14 cellular contexts compared by ENCODE assay signal in the genomic region with DNA sequence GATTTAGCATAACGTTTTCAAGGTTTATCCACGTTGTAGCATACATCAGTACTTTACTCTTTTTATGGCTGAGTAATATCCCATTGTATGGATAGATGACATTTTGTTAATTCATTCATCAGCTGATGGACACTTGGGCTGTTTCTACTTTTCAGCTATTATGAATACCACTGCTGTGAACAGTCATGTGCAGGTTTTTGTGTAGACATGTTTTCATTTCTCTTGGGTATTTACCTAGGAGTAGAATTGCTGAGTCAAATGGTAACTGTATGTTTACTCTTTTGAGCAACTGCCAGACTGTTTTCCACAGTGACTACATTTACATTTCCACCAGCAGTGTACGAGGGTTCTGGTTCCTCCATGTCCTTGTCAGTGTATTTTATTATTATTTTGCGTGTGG. TPM values are rescaled to one million over a fixed set of nuclear protein-coding genes. Genes with fewer than 3 reads are reported as not detected.
DNase-seq lines count a peak whose midpoint lies in the region; ATAC-seq and TF ChIP-seq lines count a peak whose summit lies in the region.
"Had no signal": no experiment of that assay in that cellular context is flagged by ENCODE, and none has a peak within 500 bp of the region (broad histone marks: within the 10 kb centered on the region; RNA-seq: fewer than 3 reads in every experiment).

No MANE protein-coding gene starts in this region.

- H3K9me3 ChIP-seq in PC-9 (ENCODE audit: insufficient read depth, low read depth): no peaks in the 10 kb centered on the region
- H3K9me3 ChIP-seq: adrenal gland, testis had no signal

- H3K4me2 ChIP-seq in PC-9: no peak overlapping the region

- H3K9me2 ChIP-seq in PC-9 (ENCODE audit: insufficient read depth): no peaks in the 10 kb centered on the region

- POLR2A ChIA-PET in PC-9 (lab: Charles Lee; ENCODE audit: unreplicated experiment): no interaction called here

- no peak overlapping the region for H3K4me3 Mint-ChIP-seq in activated T-helper 17 cell treated with anti-CD3 and anti-CD28 coated beads, Interleukin-2, amount 50 U/mL, for 72 hours
- no peak overlapping the region for H3K4me3 Mint-ChIP-seq in HFFc6
- H3K4me3 Mint-ChIP-seq: activated B cell treated with CpG ODN at 0.5 μM for 24 hours had no signal

- intact Hi-C loops in PC-9 (cut with micrococcal nuclease; ENCODE audit: unreplicated experiment): loop anchor here (5.0 kb wide), 2 partner anchors 130 to 485 kb away; no protein-coding TSS in a partner anchor

- H4K20me1 ChIP-seq in PC-9 (ENCODE audit: insufficient read depth): no peaks in the 10 kb centered on the region; the same call in 1 of the 2 replicates

- ATAC-seq in GM18870 (IDR thresholded peaks at IDR 0.05; ENCODE audit: unreplicated experiment) (peak; percentile 66), HG03457 (IDR thresholded peaks at IDR 0.05; ENCODE audit: unreplicated experiment) (no peak)
- peak; percentile 54 for ATAC-seq in activated T-helper 17 cell treated with anti-CD3 and anti-CD28 coated beads, Interleukin-2, amount 50 U/mL, for 72 hours (replicated peaks)

- H2AFZ ChIP-seq in PC-9: no peak overlapping the region
- H2AFZ ChIP-seq: parathyroid adenoma had no signal

- CTCF ChIA-PET in PC-9 (lab: Charles Lee): no interaction called here

- TF ChIP-seq CTCF in 22Rv1 (IDR thresholded peaks at IDR 0.05) (no peak), LNCaP clone FGC (IDR thresholded peaks at IDR 0.05; ENCODE audit: control insufficient read depth, extremely low read depth, insufficient read depth) (no peak), HFFc6 (IDR thresholded peaks at IDR 0.05) (no peak), PC-9 (conservative IDR thresholded peaks at IDR 0.05) (no peak)

- no peaks in the 10 kb centered on the region for H3K9me3 Mint-ChIP-seq in activated T-helper 17 cell treated with anti-CD3 and anti-CD28 coated beads, Interleukin-2, amount 50 U/mL, for 72 hours
- H3K9me3 Mint-ChIP-seq in HFFc6: no peaks in the 10 kb centered on the region
- H3K9me3 Mint-ChIP-seq: activated B cell treated with CpG ODN at 0.5 μM for 24 hours had no signal

- peaks cover 97% of the 10 kb centered on the region for H3K36me3 Mint-ChIP-seq in activated T-helper 17 cell treated with anti-CD3 and anti-CD28 coated beads, Interleukin-2, amount 50 U/mL, for 72 hours (ENCODE audit: low read depth)
- H3K36me3 Mint-ChIP-seq in HFFc6 (ENCODE audit: low read depth): peaks cover 13% of the 10 kb centered on the region; the same call in 1 of the 2 replicates

- peak; percentile 63 for DNase-seq in LNCaP clone FGC (ENCODE audit: low read depth)
- DNase-seq in HFFc6: no peak
- DNase-seq in PC-9: no peak
- DNase-seq in UCSD-AML1 (lab: John Stamatoyannopoulos, UW; ENCODE audit: unreplicated experiment): no peak
- DNase-seq: activated B cell treated with CpG ODN at 0.5 μM for 24 hours; adrenal gland; KG1; stimulated activated CD4-positive, alpha-beta T cell treated with anti-CD3 and anti-CD28 coated beads, Interleukin-4, amount 100 ng/mL, for 1 hour; testis had no signal

- H3K4me1 ChIP-seq in PC-9 (replicated peaks; ENCODE audit: insufficient read depth): no peaks in the 10 kb centered on the region

- H3K27ac Mint-ChIP-seq in activated T-helper 17 cell treated with anti-CD3 and anti-CD28 coated beads, Interleukin-2, amount 50 U/mL, for 72 hours: peak overlapping the region; percentile 39
- H3K27ac Mint-ChIP-seq in HFFc6: no peak overlapping the region

- H3K4me1 Mint-ChIP-seq in activated T-helper 17 cell treated with anti-CD3 and anti-CD28 coated beads, Interleukin-2, amount 50 U/mL, for 72 hours: no peaks in the 10 kb centered on the region
- no peaks in the 10 kb centered on the region for H3K4me1 Mint-ChIP-seq in HFFc6 (ENCODE audit: low read depth)
- H3K4me1 Mint-ChIP-seq: activated B cell treated with CpG ODN at 0.5 μM for 24 hours had no signal

- H3K27me3 ChIP-seq in PC-9 (ENCODE audit: insufficient read depth, low read depth): no peaks in the 10 kb centered on the region
- H3K27me3 ChIP-seq: adrenal gland, testis had no signal

- no TSS peak for BruUV-seq in PC-9 (replicated peaks; lab: Mats Ljungman, UMichigan)

- peaks cover 25% of the 10 kb centered on the region for H3F3A ChIP-seq in PC-9 (ENCODE audit: insufficient read depth, low read depth)

- no peaks in the 10 kb centered on the region for H3K27me3 Mint-ChIP-seq in activated T-helper 17 cell treated with anti-CD3 and anti-CD28 coated beads, Interleukin-2, amount 50 U/mL, for 72 hours
- no peaks in the 10 kb centered on the region for H3K27me3 Mint-ChIP-seq in HFFc6 (ENCODE audit: insufficient read depth)
- H3K27me3 Mint-ChIP-seq: activated B cell treated with CpG ODN at 0.5 μM for 24 hours had no signal

- H3K27ac ChIP-seq in 22Rv1 (peak overlapping the region; percentile 20; the same call in 1 of the 2 replicates), PC-9 (no peak overlapping the region)
- H3K27ac ChIP-seq: adrenal gland, parathyroid adenoma, testis had no signal

- H3K4me3 ChIP-seq in LNCaP clone FGC (ENCODE audit: low read depth, low read length) (no peak overlapping the region), PC-9 (no peak overlapping the region)
- H3K4me3 ChIP-seq: adrenal gland, testis had no signal

- H3K79me2 ChIP-seq in PC-9 (ENCODE audit: low read depth): no peaks in the 10 kb centered on the region
- H3K79me2 ChIP-seq: parathyroid adenoma had no signal

- peaks cover 23% of the 10 kb centered on the region for H3K36me3 ChIP-seq in PC-9 (ENCODE audit: low read depth)

RNA-seq across cellular contexts. Expression of a gene that starts 33.9 kb away (rescaled TPM):
- total RNA-seq in activated T-helper 17 cell treated with anti-CD3 and anti-CD28 coated beads, Interleukin-2, amount 50 U/mL, for 72 hours: 10 to 100 TPM; 60.7 to 94.8 TPM
- 100 to 1,000 TPM; 118 to 130 (median 125) TPM for total RNA-seq in HFFc6 (2021; fragmentation: NEBNext Ultra II Directional; extraction: Animal tissue kit (Norgen Biotek cat#: 25700))
- 141 and 144 TPM in 2 replicates for total RNA-seq in PC-9 (2021)
